Comparison of ENCODE assay signal across 11 cellular contexts in genomic region chr1:28449904-28450303, GRCh38. TPM values are rescaled to one million over a fixed set of nuclear protein-coding genes. Genes with fewer than 3 reads are reported as not detected.
DNase-seq lines count a peak whose midpoint lies in the region; ATAC-seq and TF ChIP-seq lines count a peak whose summit lies in the region.
"Had no signal": no experiment of that assay in that cellular context is flagged by ENCODE, and none has a peak within 500 bp of the region (broad histone marks: within the 10 kb centered on the region; RNA-seq: fewer than 3 reads in every experiment).

No MANE protein-coding gene starts in this region.

- no peak overlapping the region for H2AFZ ChIP-seq in GM23338
- H2AFZ ChIP-seq: parathyroid adenoma had no signal

- H3K36me3 Mint-ChIP-seq in GM23338 (ENCODE audit: low read depth), result peaks cover 4% of the 10 kb centered on the region; the same call in 2 of the 3 replicates

- H3K4me3 Mint-ChIP-seq in GM23338, result no peak overlapping the region

- H4K20me1 ChIP-seq in GM23338 (replicated peaks; ENCODE audit: insufficient read depth), result peaks cover 6% of the 10 kb centered on the region

- peak; percentile 60 for DNase-seq in GM13977 (ENCODE audit: low spot score)
- DNase-seq in MG63, result peak; percentile 38
- peak; percentile 60 for DNase-seq in adipocyte (ENCODE audit: low read depth)
- DNase-seq in renal cortical epithelial cell (ENCODE audit: low read depth), result peak; percentile 84
- DNase-seq in posterior cingulate gyrus, result no peak
- no peak for DNase-seq in GM23338 (ENCODE audit: low spot score)
- DNase-seq in NCI-H345 treated with DMSO at 0.1 percent for 48 hours (lab: John Stamatoyannopoulos, UW; ENCODE audit: unreplicated experiment), result no peak
- DNase-seq: NCI-H526 treated with DMSO at 0.1 percent for 48 hours, substantia nigra had no signal

- TF ChIP-seq CTCF in GM13977 (IDR thresholded peaks at IDR 0.05; ENCODE audit: extremely low read depth, insufficient read depth, missing control alignments) (no peak), GM23338 (conservative IDR thresholded peaks at IDR 0.05; ENCODE audit: low read depth in 2 of 2) (no peak)

- no peak overlapping the region for H3K27ac ChIP-seq in GM23338 (ENCODE audit: low read depth)
- H3K27ac ChIP-seq: parathyroid adenoma had no signal

- no peak for ATAC-seq in GM19035 (IDR thresholded peaks at IDR 0.05; ENCODE audit: unreplicated experiment)
- no peak for ATAC-seq in GM23338

- H3K79me2 ChIP-seq in GM23338 (replicated peaks; ENCODE audit: insufficient read depth), result peaks cover 13% of the 10 kb centered on the region
- H3K79me2 ChIP-seq: parathyroid adenoma had no signal

- peaks cover 31% of the 10 kb centered on the region for H3K36me3 ChIP-seq in MG63
- no peaks in the 10 kb centered on the region for H3K36me3 ChIP-seq in adipocyte (ENCODE audit: control insufficient read depth, insufficient read depth, low read length, severe bottlenecking)
- H3K36me3 ChIP-seq in GM23338 (ENCODE audit: insufficient read depth), result no peaks in the 10 kb centered on the region

- no peak overlapping the region for H3K27ac Mint-ChIP-seq in GM23338

- intact Hi-C loops in posterior cingulate gyrus (cut with DNase I), result loop anchor here (2.0 kb wide), 1 partner anchor 39 kb away; no protein-coding TSS in a partner anchor

- H3K27me3 ChIP-seq in MG63 (no peaks in the 10 kb centered on the region), adipocyte (replicated peaks; ENCODE audit: control insufficient read depth, insufficient read depth, low read length) (no peaks in the 10 kb centered on the region), GM23338 (ENCODE audit: insufficient read depth) (no peaks in the 10 kb centered on the region)

- in situ Hi-C loops in GM13977 (cut with MboI; ENCODE audit: low pct_unique_long_range_greater_than_20kb, low sequenced_read_pairs, unreplicated experiment), result no loop called here

- H3F3A ChIP-seq in GM23338 (replicated peaks; ENCODE audit: low read depth), result no peaks in the 10 kb centered on the region

- peaks cover 4% of the 10 kb centered on the region for H3K27me3 Mint-ChIP-seq in GM23338 (ENCODE audit: insufficient read depth, low read depth, poor library complexity)

- no peak overlapping the region for H3K9ac ChIP-seq in adipocyte (ENCODE audit: low read length)
- H3K9ac ChIP-seq: parathyroid adenoma had no signal

- no peaks in the 10 kb centered on the region for H3K9me3 ChIP-seq in MG63
- no peaks in the 10 kb centered on the region for H3K9me3 ChIP-seq in adipocyte (ENCODE audit: control insufficient read depth, low read length)

- no peak overlapping the region for H3K4me2 ChIP-seq in GM23338

- H3K9me2 ChIP-seq in GM23338 (ENCODE audit: insufficient read depth), result no peaks in the 10 kb centered on the region

- H3K4me3 ChIP-seq in MG63 (no peak overlapping the region), adipocyte (ENCODE audit: low read length) (no peak overlapping the region), GM23338 (no peak overlapping the region)

- H3K4me1 ChIP-seq in adipocyte (ENCODE audit: control insufficient read depth, insufficient read depth, low read length), result no peaks in the 10 kb centered on the region
- no peaks in the 10 kb centered on the region for H3K4me1 ChIP-seq in GM23338 (ENCODE audit: insufficient read depth)
- H3K4me1 ChIP-seq: parathyroid adenoma had no signal

- H3K4me1 Mint-ChIP-seq in GM23338, result no peaks in the 10 kb centered on the region

- H3K9me3 Mint-ChIP-seq in GM23338, result no peaks in the 10 kb centered on the region

TF ChIP-seq in GM23338, 12 proteins besides CTCF, POLR2A, EP300 and RAD21:
- TF ChIP-seq CREB1 (CRISPR knock-in tag; IDR thresholded peaks at IDR 0.05; ENCODE audit: low read depth) (no peak), EZH2phosphoT487 (IDR thresholded peaks at IDR 0.05; ENCODE audit: unreplicated experiment) (no peak), EZH2 (IDR thresholded peaks at IDR 0.05; ENCODE audit: low read depth, unreplicated experiment) (no peak), ZNF114 (CRISPR knock-in tag; IDR thresholded peaks at IDR 0.05) (no peak)

RNA-seq across cellular contexts. Expression of gene RCC1, which starts 55.9 kb away (rescaled TPM):
- total RNA-seq in MG63 (2014; rRNA removed; shearing (Covaris generic); ENCODE audit: low replicate concordance), result 116 and 153 TPM in 2 replicates
- 64.5 and 87.0 TPM in 2 replicates for total RNA-seq in renal cortical epithelial cell
- total RNA-seq in GM23338 (2014; rRNA removed; shearing (Covaris generic)), result 88.8 and 97.4 TPM in 2 replicates
- polyA plus RNA-seq in GM23338 (2016; fragmentation: Nextera tagmentation; extraction: Ambion mirVana), result 35.6 and 36.9 TPM in 2 replicates

Comparison
In these comparisons a context has a peak if more than half of its experiments do, and no peak if none do; other contexts are left out.
1. DNase-seq: peak in GM13977 (single experiment), MG63 (single experiment), adipocyte (single experiment) and renal cortical epithelial cell (single experiment); none in posterior cingulate gyrus (0 of 10), GM23338 (single experiment) and NCI-H345 treated with DMSO at 0.1 percent for 48 hours (single experiment).